ENCODE assay signal across 21 cellular contexts in the genomic region with DNA sequence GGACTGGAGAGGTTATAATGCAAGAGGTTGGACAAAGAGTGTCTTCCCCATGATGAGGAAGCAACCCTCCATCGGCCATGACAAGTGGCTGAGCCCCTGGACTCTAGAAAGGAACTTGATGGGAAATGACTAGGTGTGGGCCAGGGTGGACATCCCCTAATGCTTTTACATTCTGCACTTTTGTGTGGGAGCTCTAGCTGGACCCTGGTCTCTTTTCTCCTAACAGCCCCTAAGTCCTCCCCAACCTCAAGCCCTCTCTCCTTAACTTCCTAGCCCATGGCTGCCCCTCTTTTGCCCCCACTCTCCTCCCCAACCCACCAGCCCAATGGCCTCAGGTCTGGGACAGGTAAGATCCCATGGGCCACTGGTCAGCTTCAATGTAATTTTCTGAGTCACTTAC. TPM values are rescaled to one million over a fixed set of nuclear protein-coding genes. Genes with fewer than 3 reads are reported as not detected.
DNase-seq lines count a peak whose midpoint lies in the region; ATAC-seq and TF ChIP-seq lines count a peak whose summit lies in the region.
"Had no signal": no experiment of that assay in that cellular context is flagged by ENCODE, and none has a peak within 500 bp of the region (broad histone marks: within the 10 kb centered on the region; RNA-seq: fewer than 3 reads in every experiment).

No MANE protein-coding gene starts in this region.

- H3K4me1 ChIP-seq in esophagus muscularis mucosa, result peaks cover 0 to 16% (median 2%) of the 10 kb centered on the region in 4 donors
- H3K4me1 ChIP-seq in upper lobe of right lung, result no peaks in the 10 kb centered on the region

- TF ChIP-seq POLR2A in esophagus muscularis mucosa (IDR thresholded peaks at IDR 0.05; ENCODE audit: low read depth), result no peak

- no peak for TF ChIP-seq EP300 in esophagus muscularis mucosa (IDR thresholded peaks at IDR 0.05)

- ATAC-seq in natural killer cell treated with Interleukin-12 subunit alpha and Interleukin-12 subunit beta and Interleukin-15 and Interleukin-18, amount 100 ng/mL, for 72 hours, result no peak
- no peak for ATAC-seq in natural killer cell
- no peak for ATAC-seq in upper lobe of right lung
- ATAC-seq: GM23338, HCT116 had no signal

- H3K36me3 ChIP-seq in esophagus muscularis mucosa (no peaks in the 10 kb centered on the region), upper lobe of right lung (no peaks in the 10 kb centered on the region)

- peak overlapping the region; percentile 27 to 85 for H3K27ac Mint-ChIP-seq in natural killer cell treated with Interleukin-12 subunit alpha and Interleukin-12 subunit beta and Interleukin-15 and Interleukin-18, amount 100 ng/mL, for 72 hours
- H3K27ac Mint-ChIP-seq in natural killer cell, result no peak overlapping the region
- H3K27ac Mint-ChIP-seq in T-helper 2 cell treated with Interferon-gamma antibody and Interleukin-4, amounts not matched to agents 5 μg/mL and 100 μg/mL, for 36 hours, result no peak overlapping the region
- H3K27ac Mint-ChIP-seq: GM23338, H9 had no signal

- H3K4me3 ChIP-seq in esophagus muscularis mucosa (no peak overlapping the region), upper lobe of right lung (no peak overlapping the region)
- H3K4me3 ChIP-seq: GM23338 had no signal

- no peaks in the 10 kb centered on the region for H3K36me3 Mint-ChIP-seq in natural killer cell treated with Interleukin-12 subunit alpha and Interleukin-12 subunit beta and Interleukin-15 and Interleukin-18, amount 100 ng/mL, for 72 hours
- no peaks in the 10 kb centered on the region for H3K36me3 Mint-ChIP-seq in natural killer cell
- no peaks in the 10 kb centered on the region for H3K36me3 Mint-ChIP-seq in T-helper 2 cell treated with Interferon-gamma antibody and Interleukin-4, amounts not matched to agents 5 μg/mL and 100 μg/mL, for 36 hours (ENCODE audit: low read depth)
- H3K36me3 Mint-ChIP-seq: CD4-positive, alpha-beta memory T cell had no signal

- H3K9me3 Mint-ChIP-seq in natural killer cell treated with Interleukin-12 subunit alpha and Interleukin-12 subunit beta and Interleukin-15 and Interleukin-18, amount 100 ng/mL, for 72 hours, result no peaks in the 10 kb centered on the region
- H3K9me3 Mint-ChIP-seq in natural killer cell, result no peaks in the 10 kb centered on the region
- H3K9me3 Mint-ChIP-seq in T-helper 2 cell treated with Interferon-gamma antibody and Interleukin-4, amounts not matched to agents 5 μg/mL and 100 μg/mL, for 36 hours, result no peaks in the 10 kb centered on the region
- H3K9me3 Mint-ChIP-seq: CD4-positive, alpha-beta memory T cell; H9 had no signal

- peak; percentile 18 for DNase-seq in natural killer cell treated with Interleukin-12 subunit alpha and Interleukin-12 subunit beta and Interleukin-15 and Interleukin-18, amount 100 ng/mL, for 72 hours (ENCODE audit: low spot score)
- DNase-seq in natural killer cell (no peak), esophagus muscularis mucosa (ENCODE audit: extremely low spot score) (peak; percentile 88), upper lobe of right lung (peak; percentile 27)
- no peak for DNase-seq in T-helper 2 cell treated with Interferon-gamma antibody and Interleukin-4, amounts not matched to agents 5 μg/mL and 100 μg/mL, for 36 hours (ENCODE audit: low spot score)
- no peak for DNase-seq in activated effector memory CD4-positive, alpha-beta T cell treated with anti-CD3 and anti-CD28 coated beads, Interleukin-2, amount 50 U/mL, for 16 hours
- DNase-seq: C1 segment of cervical spinal cord; Calu3; CD4-positive, alpha-beta memory T cell; COR-L47; DMS53; DMS79 treated with DMSO at 0.1 percent for 48 hours; GF-D8; H9 had no signal

- H3K4me1 Mint-ChIP-seq in natural killer cell treated with Interleukin-12 subunit alpha and Interleukin-12 subunit beta and Interleukin-15 and Interleukin-18, amount 100 ng/mL, for 72 hours (ENCODE audit: low read depth in 2 of 2), result peaks cover 52 to 72% of the 10 kb centered on the region in 2 donors
- H3K4me1 Mint-ChIP-seq in natural killer cell, result peaks cover 10 to 30% of the 10 kb centered on the region in 2 donors
- H3K4me1 Mint-ChIP-seq in T-helper 2 cell treated with Interferon-gamma antibody and Interleukin-4, amounts not matched to agents 5 μg/mL and 100 μg/mL, for 36 hours (ENCODE audit: low read depth), result no peaks in the 10 kb centered on the region

- H3K4me3 Mint-ChIP-seq in natural killer cell treated with Interleukin-12 subunit alpha and Interleukin-12 subunit beta and Interleukin-15 and Interleukin-18, amount 100 ng/mL, for 72 hours, result no peak overlapping the region
- no peak overlapping the region for H3K4me3 Mint-ChIP-seq in natural killer cell
- no peak overlapping the region for H3K4me3 Mint-ChIP-seq in T-helper 2 cell treated with Interferon-gamma antibody and Interleukin-4, amounts not matched to agents 5 μg/mL and 100 μg/mL, for 36 hours
- H3K4me3 Mint-ChIP-seq: CD4-positive, alpha-beta memory T cell; GM23338; H9 had no signal

- no peak overlapping the region for H3K27ac ChIP-seq in esophagus muscularis mucosa (replicated peaks in 1 of 4)
- no peak overlapping the region for H3K27ac ChIP-seq in upper lobe of right lung

- peaks cover 0 to 3% of the 10 kb centered on the region in 2 donors for H3K27me3 Mint-ChIP-seq in natural killer cell treated with Interleukin-12 subunit alpha and Interleukin-12 subunit beta and Interleukin-15 and Interleukin-18, amount 100 ng/mL, for 72 hours
- peaks cover 0 to 3% of the 10 kb centered on the region in 2 donors for H3K27me3 Mint-ChIP-seq in natural killer cell (ENCODE audit: low read depth in 2 of 2)
- no peaks in the 10 kb centered on the region for H3K27me3 Mint-ChIP-seq in T-helper 2 cell treated with Interferon-gamma antibody and Interleukin-4, amounts not matched to agents 5 μg/mL and 100 μg/mL, for 36 hours (ENCODE audit: low read depth)

- no peaks in the 10 kb centered on the region for H3K9me3 ChIP-seq in esophagus muscularis mucosa
- H3K9me3 ChIP-seq in upper lobe of right lung, result no peaks in the 10 kb centered on the region

- WGBS in esophagus muscularis mucosa, result 71% methylated on average over 1 of the region's 1 CpG

- H3K27me3 ChIP-seq in esophagus muscularis mucosa (peaks cover 0 to 13% (median 0%) of the 10 kb centered on the region in 4 donors), upper lobe of right lung (no peaks in the 10 kb centered on the region)

- no peak for TF ChIP-seq CTCF in natural killer cell (IDR thresholded peaks at IDR 0.05)
- no peak for TF ChIP-seq CTCF in esophagus muscularis mucosa (IDR thresholded peaks at IDR 0.05)
- TF ChIP-seq CTCF in upper lobe of right lung (IDR thresholded peaks at IDR 0.05), result no peak

- intact Hi-C loops in natural killer cell (cut with micrococcal nuclease) (no loop called here), esophagus muscularis mucosa (cut with DNase I) (no loop called here), upper lobe of right lung (cut with DNase I) (no loop called here)

RNA-seq across cellular contexts. Expression of gene CD207, which starts 2.4 kb away (rescaled TPM):
- 1 to 10 TPM; 1.1 to 1.8 TPM for total RNA-seq in natural killer cell treated with Interleukin-12 subunit alpha and Interleukin-12 subunit beta and Interleukin-15 and Interleukin-18, amount 100 ng/mL, for 72 hours
- not detected for total RNA-seq in natural killer cell
- 1 to 10 TPM in 2 of 4 donors, under 1 TPM in 2; 0.26 to 1.7 (median 0.68) TPM for total RNA-seq in esophagus muscularis mucosa
- total RNA-seq in upper lobe of right lung, result 3.6 TPM
- total RNA-seq: A172; Calu3; CD4-positive, alpha-beta memory T cell; Daoy; GM23338; H4; H9 had no signal

RNA-seq across cellular contexts. Expression of gene CLEC4F, which starts 12.8 kb away (rescaled TPM):
- 10 to 100 TPM in 1 of 2 donors, 1 to 10 TPM in 1; 8.9 to 23.5 TPM for total RNA-seq in natural killer cell treated with Interleukin-12 subunit alpha and Interleukin-12 subunit beta and Interleukin-15 and Interleukin-18, amount 100 ng/mL, for 72 hours
- 1 to 10 TPM in 1 of 3 donors, under 1 TPM in 2; 0.33 to 1.4 (median 0.39) TPM for total RNA-seq in natural killer cell
- total RNA-seq in esophagus muscularis mucosa, result under 1 TPM in 3 of 4 donors, not detected in 1; 0.13 to 0.63 (median 0.42) TPM
- 1.2 TPM for total RNA-seq in upper lobe of right lung
- total RNA-seq: A172; Calu3; CD4-positive, alpha-beta memory T cell; Daoy; GM23338; H4; H9 had no signal

RNA-seq across cellular contexts. Expression of gene FIGLA, which starts 42.8 kb away (rescaled TPM):
- total RNA-seq in natural killer cell treated with Interleukin-12 subunit alpha and Interleukin-12 subunit beta and Interleukin-15 and Interleukin-18, amount 100 ng/mL, for 72 hours, result 1 to 10 TPM in 1 of 2 donors, under 1 TPM in 1; 0.98 to 1.1 TPM
- total RNA-seq in natural killer cell (not detected), esophagus muscularis mucosa (not detected), upper lobe of right lung (not detected)
- total RNA-seq: A172; A673; Calu3; CD4-positive, alpha-beta memory T cell; Daoy; G401; GM23338; H4; H9 had no signal

Comparison
In these comparisons a context has a peak if more than half of its experiments do, and no peak if none do; other contexts are left out.
1. DNase-seq: peak in natural killer cell treated with Interleukin-12 subunit alpha and Interleukin-12 subunit beta and Interleukin-15 and Interleukin-18, amount 100 ng/mL, for 72 hours (single experiment), esophagus muscularis mucosa (single experiment) and upper lobe of right lung (single experiment); none in natural killer cell (single experiment), T-helper 2 cell treated with Interferon-gamma antibody and Interleukin-4, amounts not matched to agents 5 μg/mL and 100 μg/mL, for 36 hours (single experiment) and activated effector memory CD4-positive, alpha-beta T cell treated with anti-CD3 and anti-CD28 coated beads, Interleukin-2, amount 50 U/mL, for 16 hours (single experiment).
2. H3K27ac Mint-ChIP-seq: peak in natural killer cell treated with Interleukin-12 subunit alpha and Interleukin-12 subunit beta and Interleukin-15 and Interleukin-18, amount 100 ng/mL, for 72 hours (2 of 2); none in natural killer cell (0 of 2) and T-helper 2 cell treated with Interferon-gamma antibody and Interleukin-4, amounts not matched to agents 5 μg/mL and 100 μg/mL, for 36 hours (single experiment).